In genomic region chr5:141330299-141331080, GRCh38 we compare ENCODE assay signal across 1 cellular context.
TF ChIP-seq lines count a peak whose summit lies in the region.

TSS of gene PCDHGA1 (plus strand) at chr5:141330514.

TF ChIP-seq in IMR-90, 13 proteins besides CTCF, POLR2A, EP300 and RAD21:
- TF ChIP-seq BHLHE40 (IDR thresholded peaks at IDR 0.05; ENCODE audit: low read depth, low read length) (peak; percentile 21; the same call in 1 of the 2 replicates), RCOR1 (IDR thresholded peaks at IDR 0.05; ENCODE audit: insufficient replicate concordance, low read length) (no peak)
